ENCODE assay signal across 2 cellular contexts in the genomic region with DNA sequence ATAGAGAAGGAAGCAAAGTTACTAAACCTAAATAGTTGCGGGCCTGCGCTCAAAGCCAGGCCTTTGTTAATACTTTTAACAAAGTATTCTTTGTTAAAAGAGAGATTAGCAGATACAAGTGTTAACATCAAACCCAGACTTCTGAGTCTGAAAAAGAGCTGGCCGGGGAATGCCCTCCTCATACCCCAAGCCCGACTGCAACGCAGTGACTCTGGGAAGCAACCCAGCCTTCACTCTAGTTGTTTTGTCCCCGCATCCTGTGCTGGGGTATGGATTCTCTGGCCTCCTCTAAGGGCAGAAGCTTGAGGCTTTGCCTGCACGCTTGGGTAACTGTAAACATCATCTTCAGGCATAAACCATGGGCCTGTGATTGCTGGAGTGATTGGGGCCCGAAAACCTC.
TF ChIP-seq lines count a peak whose summit lies in the region.

No MANE protein-coding gene starts in this region.

TF ChIP-seq in SK-N-SH, 30 proteins besides CTCF, POLR2A, EP300 and RAD21 (continued from another document):
- TF ChIP-seq MXI1 (IDR thresholded peaks at IDR 0.05; ENCODE audit: low read depth, low read length), result no peak
- no peak for TF ChIP-seq MAX (IDR thresholded peaks at IDR 0.05; ENCODE audit: low read depth)
- TF ChIP-seq NFIC (IDR thresholded peaks at IDR 0.05; ENCODE audit: borderline replicate concordance), result no peak
- no peak for TF ChIP-seq TEAD4 (IDR thresholded peaks at IDR 0.05; ENCODE audit: borderline replicate concordance, insufficient read depth)
- TF ChIP-seq TAF1 (IDR thresholded peaks at IDR 0.05; ENCODE audit: borderline replicate concordance, low read depth, low read length), result no peak
- TF ChIP-seq SMC3 (IDR thresholded peaks at IDR 0.05; ENCODE audit: low read depth, low read length), result no peak
- TF ChIP-seq, protein P1, sequence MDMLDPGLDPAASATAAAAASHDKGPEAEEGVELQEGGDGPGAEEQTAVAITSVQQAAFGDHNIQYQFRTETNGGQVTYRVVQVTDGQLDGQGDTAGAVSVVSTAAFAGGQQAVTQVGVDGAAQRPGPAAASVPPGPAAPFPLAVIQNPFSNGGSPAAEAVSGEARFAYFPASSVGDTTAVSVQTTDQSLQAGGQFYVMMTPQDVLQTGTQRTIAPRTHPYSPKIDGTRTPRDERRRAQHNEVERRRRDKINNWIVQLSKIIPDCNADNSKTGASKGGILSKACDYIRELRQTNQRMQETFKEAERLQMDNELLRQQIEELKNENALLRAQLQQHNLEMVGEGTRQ (IDR thresholded peaks at IDR 0.05; ENCODE audit: borderline replicate concordance, low read depth, low read length), result no peak
- no peak for TF ChIP-seq YY1 (IDR thresholded peaks at IDR 0.05; ENCODE audit: low read depth)
- no peak for TF ChIP-seq USF1 (IDR thresholded peaks at IDR 0.05; ENCODE audit: borderline replicate concordance, low read depth)
- no peak for TF ChIP-seq MEF2A (IDR thresholded peaks at IDR 0.05; ENCODE audit: borderline replicate concordance, low read depth)
- TF ChIP-seq, protein P2, sequence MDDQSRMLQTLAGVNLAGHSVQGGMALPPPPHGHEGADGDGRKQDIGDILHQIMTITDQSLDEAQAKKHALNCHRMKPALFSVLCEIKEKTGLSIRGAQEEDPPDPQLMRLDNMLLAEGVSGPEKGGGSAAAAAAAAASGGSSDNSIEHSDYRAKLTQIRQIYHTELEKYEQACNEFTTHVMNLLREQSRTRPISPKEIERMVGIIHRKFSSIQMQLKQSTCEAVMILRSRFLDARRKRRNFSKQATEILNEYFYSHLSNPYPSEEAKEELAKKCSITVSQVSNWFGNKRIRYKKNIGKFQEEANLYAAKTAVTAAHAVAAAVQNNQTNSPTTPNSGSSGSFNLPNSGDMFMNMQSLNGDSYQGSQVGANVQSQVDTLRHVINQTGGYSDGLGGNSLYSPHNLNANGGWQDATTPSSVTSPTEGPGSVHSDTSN (IDR thresholded peaks at IDR 0.05), result no peak
- TF ChIP-seq EZH2phosphoT487 (IDR thresholded peaks at IDR 0.05; ENCODE audit: borderline replicate concordance, low read depth), result no peak
- TF ChIP-seq, protein P3, sequence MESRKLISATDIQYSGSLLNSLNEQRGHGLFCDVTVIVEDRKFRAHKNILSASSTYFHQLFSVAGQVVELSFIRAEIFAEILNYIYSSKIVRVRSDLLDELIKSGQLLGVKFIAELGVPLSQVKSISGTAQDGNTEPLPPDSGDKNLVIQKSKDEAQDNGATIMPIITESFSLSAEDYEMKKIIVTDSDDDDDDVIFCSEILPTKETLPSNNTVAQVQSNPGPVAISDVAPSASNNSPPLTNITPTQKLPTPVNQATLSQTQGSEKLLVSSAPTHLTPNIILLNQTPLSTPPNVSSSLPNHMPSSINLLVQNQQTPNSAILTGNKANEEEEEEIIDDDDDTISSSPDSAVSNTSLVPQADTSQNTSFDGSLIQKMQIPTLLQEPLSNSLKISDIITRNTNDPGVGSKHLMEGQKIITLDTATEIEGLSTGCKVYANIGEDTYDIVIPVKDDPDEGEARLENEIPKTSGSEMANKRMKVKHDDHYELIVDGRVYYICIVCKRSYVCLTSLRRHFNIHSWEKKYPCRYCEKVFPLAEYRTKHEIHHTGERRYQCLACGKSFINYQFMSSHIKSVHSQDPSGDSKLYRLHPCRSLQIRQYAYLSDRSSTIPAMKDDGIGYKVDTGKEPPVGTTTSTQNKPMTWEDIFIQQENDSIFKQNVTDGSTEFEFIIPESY (IDR thresholded peaks at IDR 0.05; ENCODE audit: borderline replicate concordance, low read depth), result no peak
- TF ChIP-seq RXRA (IDR thresholded peaks at IDR 0.05; ENCODE audit: borderline replicate concordance, low read depth), result no peak
- no peak for TF ChIP-seq ELF1 (IDR thresholded peaks at IDR 0.05)

TF ChIP-seq in SK-N-SH treated with all-trans-retinoic acid at 6 μM for 48 hours, 23 proteins besides CTCF, POLR2A, EP300 and RAD21 (continued from another document):
- TF ChIP-seq POU6F1 (CRISPR knock-in tag; IDR thresholded peaks at IDR 0.05; ENCODE audit: borderline replicate concordance, low read depth) (no peak), ZC3H10 (CRISPR knock-in tag; IDR thresholded peaks at IDR 0.05) (no peak), ZFP3 (CRISPR knock-in tag; IDR thresholded peaks at IDR 0.05) (no peak), RARB (CRISPR knock-in tag; IDR thresholded peaks at IDR 0.05) (no peak)
- TF ChIP-seq, protein P4, sequence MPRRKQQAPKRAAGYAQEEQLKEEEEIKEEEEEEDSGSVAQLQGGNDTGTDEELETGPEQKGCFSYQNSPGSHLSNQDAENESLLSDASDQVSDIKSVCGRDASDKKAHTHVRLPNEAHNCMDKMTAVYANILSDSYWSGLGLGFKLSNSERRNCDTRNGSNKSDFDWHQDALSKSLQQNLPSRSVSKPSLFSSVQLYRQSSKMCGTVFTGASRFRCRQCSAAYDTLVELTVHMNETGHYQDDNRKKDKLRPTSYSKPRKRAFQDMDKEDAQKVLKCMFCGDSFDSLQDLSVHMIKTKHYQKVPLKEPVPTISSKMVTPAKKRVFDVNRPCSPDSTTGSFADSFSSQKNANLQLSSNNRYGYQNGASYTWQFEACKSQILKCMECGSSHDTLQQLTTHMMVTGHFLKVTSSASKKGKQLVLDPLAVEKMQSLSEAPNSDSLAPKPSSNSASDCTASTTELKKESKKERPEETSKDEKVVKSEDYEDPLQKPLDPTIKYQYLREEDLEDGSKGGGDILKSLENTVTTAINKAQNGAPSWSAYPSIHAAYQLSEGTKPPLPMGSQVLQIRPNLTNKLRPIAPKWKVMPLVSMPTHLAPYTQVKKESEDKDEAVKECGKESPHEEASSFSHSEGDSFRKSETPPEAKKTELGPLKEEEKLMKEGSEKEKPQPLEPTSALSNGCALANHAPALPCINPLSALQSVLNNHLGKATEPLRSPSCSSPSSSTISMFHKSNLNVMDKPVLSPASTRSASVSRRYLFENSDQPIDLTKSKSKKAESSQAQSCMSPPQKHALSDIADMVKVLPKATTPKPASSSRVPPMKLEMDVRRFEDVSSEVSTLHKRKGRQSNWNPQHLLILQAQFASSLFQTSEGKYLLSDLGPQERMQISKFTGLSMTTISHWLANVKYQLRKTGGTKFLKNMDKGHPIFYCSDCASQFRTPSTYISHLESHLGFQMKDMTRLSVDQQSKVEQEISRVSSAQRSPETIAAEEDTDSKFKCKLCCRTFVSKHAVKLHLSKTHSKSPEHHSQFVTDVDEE (CRISPR knock-in tag; IDR thresholded peaks at IDR 0.05), result no peak
- TF ChIP-seq, protein P5, sequence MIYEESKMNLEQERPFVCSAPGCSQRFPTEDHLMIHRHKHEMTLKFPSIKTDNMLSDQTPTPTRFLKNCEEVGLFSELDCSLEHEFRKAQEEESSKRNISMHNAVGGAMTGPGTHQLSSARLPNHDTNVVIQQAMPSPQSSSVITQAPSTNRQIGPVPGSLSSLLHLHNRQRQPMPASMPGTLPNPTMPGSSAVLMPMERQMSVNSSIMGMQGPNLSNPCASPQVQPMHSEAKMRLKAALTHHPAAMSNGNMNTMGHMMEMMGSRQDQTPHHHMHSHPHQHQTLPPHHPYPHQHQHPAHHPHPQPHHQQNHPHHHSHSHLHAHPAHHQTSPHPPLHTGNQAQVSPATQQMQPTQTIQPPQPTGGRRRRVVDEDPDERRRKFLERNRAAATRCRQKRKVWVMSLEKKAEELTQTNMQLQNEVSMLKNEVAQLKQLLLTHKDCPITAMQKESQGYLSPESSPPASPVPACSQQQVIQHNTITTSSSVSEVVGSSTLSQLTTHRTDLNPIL (CRISPR knock-in tag; IDR thresholded peaks at IDR 0.05; ENCODE audit: low read depth), result no peak
